9 cellular contexts compared by ENCODE assay signal in the genomic region with DNA sequence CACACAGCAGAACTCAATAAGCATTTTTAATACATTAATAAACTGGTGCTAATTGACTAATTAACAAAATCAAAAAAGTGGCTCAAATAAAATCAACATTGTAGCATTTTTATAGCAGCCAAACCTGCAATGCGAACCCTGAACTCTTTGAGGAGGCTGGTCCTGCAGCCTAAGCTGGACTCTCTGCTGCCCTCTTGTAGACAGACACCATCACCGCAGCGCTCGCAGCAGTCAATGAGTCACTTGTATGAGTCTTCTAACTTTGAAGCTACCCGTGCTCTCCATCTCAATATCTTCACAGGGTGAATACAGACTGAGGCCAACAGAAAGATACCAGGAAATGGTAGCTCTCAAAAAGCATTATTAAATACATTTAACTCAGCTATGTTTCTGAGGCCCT. TPM values are rescaled to one million over a fixed set of nuclear protein-coding genes. Genes with fewer than 3 reads are reported as not detected.
A peak's percentile ranks its signal among the peaks of the same experiment; 100 is the strongest.
DNase-seq lines count a peak whose midpoint lies in the region; ATAC-seq, FAIRE-seq and TF ChIP-seq lines count a peak whose summit lies in the region.
"Had no signal": no experiment of that assay in that cellular context is flagged by ENCODE, and none has a peak within 500 bp of the region (broad histone marks: within the 10 kb centered on the region; RNA-seq: fewer than 3 reads in every experiment).

No MANE protein-coding gene starts in this region.

- no peaks in the 10 kb centered on the region for H3K79me2 ChIP-seq in H1 (ENCODE audit: control insufficient read depth in 1 of 2, insufficient read depth in 2 of 2, low read length in 2 of 2)

- H3K4me1 ChIP-seq in H1 (replicated peaks in 1 of 4; ENCODE audit: control insufficient read depth in 3 of 4, insufficient read depth in 4 of 4, low read length in 3 of 4), result no peaks in the 10 kb centered on the region

- no peaks in the 10 kb centered on the region for H3K36me3 ChIP-seq in H1 (ENCODE audit: control insufficient read depth in 2 of 4, insufficient read depth in 4 of 4, low read length in 3 of 4)

- 41% methylated on average over 5 of the region's 5 CpGs; no CpG with 5 or more reads in 1 of the 2 experiments for WGBS in H1 (ENCODE audit: extremely low coverage in 1 of 2, insufficient coverage in 1 of 2, insufficient read length in 1 of 2, insufficient replicate concordance in 2 of 2, low coverage in 1 of 2, low lambda C conversion rate in 2 of 2, missing lambda C conversion rate in 1 of 2), 2 experiments
- 49% methylated on average over 5 of the region's 5 CpGs for WGBS in lower leg skin, 2 donors

- H3K27me3 ChIP-seq in H1 (replicated peaks in 1 of 4; ENCODE audit: control insufficient read depth in 3 of 4, extremely low read depth in 1 of 4, insufficient read depth in 3 of 4, low read length in 3 of 4), result no peaks in the 10 kb centered on the region

- H4K8ac ChIP-seq in H1 (ENCODE audit: extremely low read depth, insufficient read depth, low read length), result no peak overlapping the region

- no peaks in the 10 kb centered on the region for H4K20me1 ChIP-seq in H1 (replicated peaks in 1 of 2; ENCODE audit: control insufficient read depth in 1 of 2, insufficient read depth in 2 of 2, low read length in 2 of 2)

- no peak overlapping the region for H3K14ac ChIP-seq in H1 (ENCODE audit: insufficient read length)

- no peaks in the 10 kb centered on the region for H3K9me3 ChIP-seq in H1 (ENCODE audit: insufficient read depth in 2 of 2, low read depth in 1 of 2, low read length in 1 of 2)

- H2AK5ac ChIP-seq in H1 (ENCODE audit: low read depth, low read length), result no peak overlapping the region

- no peak overlapping the region for H3K4me3 ChIP-seq in H1 (ENCODE audit: extremely low read depth in 1 of 4, insufficient read depth in 2 of 4, low read depth in 3 of 4, low read length in 4 of 4)
- H3K4me3 ChIP-seq in lower leg skin (ENCODE audit: low read depth, poor library complexity, severe bottlenecking), result no peak overlapping the region

- no peak overlapping the region for H3K56ac ChIP-seq in H1 (replicated peaks; ENCODE audit: insufficient read length, low read depth, low read length)

- no peak overlapping the region for H3K4me2 ChIP-seq in H1 (ENCODE audit: insufficient read depth in 1 of 2, low read depth in 2 of 2, low read length in 2 of 2)

- H4K91ac ChIP-seq in H1 (replicated peaks; ENCODE audit: insufficient read length, low read length), result no peak overlapping the region

- no peaks in the 10 kb centered on the region for H3K79me1 ChIP-seq in H1 (ENCODE audit: low read depth, low read length)

- no peak for ATAC-seq in HG02870 (IDR thresholded peaks at IDR 0.05; ENCODE audit: unreplicated experiment)

- no peak overlapping the region for H2BK5ac ChIP-seq in H1 (ENCODE audit: low read depth, low read length)

- no peak for TF ChIP-seq POLR2A in H1 (IDR thresholded peaks at IDR 0.05; ENCODE audit: control extremely low read depth in 1 of 2, low read depth in 2 of 2, low read length in 2 of 2)
- no peak for TF ChIP-seq POLR2A in lower leg skin (IDR thresholded peaks at IDR 0.05)

- TF ChIP-seq CTCF in H1 (IDR thresholded peaks at IDR 0.05; ENCODE audit: control extremely low read depth in 1 of 3, insufficient read depth in 1 of 3, low read depth in 1 of 3, low read length in 3 of 3) (peak; percentile 73 to 79 (median 77)), lower leg skin (IDR thresholded peaks at IDR 0.05) (no peak)

- no peak overlapping the region for H2BK20ac ChIP-seq in H1 (ENCODE audit: low read length)

- H2BK12ac ChIP-seq in H1 (ENCODE audit: low read depth, low read length), result no peak overlapping the region

- no peak overlapping the region for H3K18ac ChIP-seq in H1 (ENCODE audit: extremely low read depth, low read length)

- in situ Hi-C loops in SK-MEL-5 (cut with HindIII; ENCODE audit: low pct_unique_long_range_greater_than_20kb, low sequenced_read_pairs), result no loop called here

- no peak overlapping the region for H4K5ac ChIP-seq in H1 (ENCODE audit: insufficient read length, low read depth, low read length)

- no peak for TF ChIP-seq EP300 in H1 (IDR thresholded peaks at IDR 0.05; ENCODE audit: borderline replicate concordance in 1 of 2, low read depth in 2 of 2, low read length in 2 of 2)

- POLR2A ChIA-PET in H1 (lab: Charles Lee; ENCODE audit: partially characterized antibody), result no interaction called here

- peak; percentile 83 for FAIRE-seq in H1 (lab: Jason Lieb, UNC)
- FAIRE-seq: TTC549 had no signal

- no peak overlapping the region for H2BK15ac ChIP-seq in H1 (ENCODE audit: low read length)

- H3K23me2 ChIP-seq in H1 (ENCODE audit: low read depth, low read length), result no peaks in the 10 kb centered on the region

- H3K27ac ChIP-seq in H1 (ENCODE audit: low read depth, low read length), result no peak overlapping the region

- no peak overlapping the region for H3K23ac ChIP-seq in H1 (ENCODE audit: insufficient read length)

- DNase-seq in activated naive CD4-positive, alpha-beta T cell treated with Interleukin-2 at 50 U/mL for 16 hours, result peak; percentile 39
- no peak for DNase-seq in activated naive CD4-positive, alpha-beta T cell (lab: John Stamatoyannopoulos, UW)
- DNase-seq in SK-MEL-5 (ENCODE audit: low read depth, low spot score) (peak; percentile 60), H1 (ENCODE audit: low read depth in 1 of 2, low spot score in 2 of 2) (peak; percentile 29 to 63), DMS79 treated with DMSO at 0.1 percent for 48 hours (lab: John Stamatoyannopoulos, UW) (no peak), lower leg skin (ENCODE audit: low spot score in 2 of 2) (no peak)
- peak; percentile 10 to 29 for DNase-seq in stimulated activated CD4-positive, alpha-beta T cell treated with anti-CD3 and anti-CD28 coated beads, Interleukin-4, amount 100 ng/mL, for 48 hours (ENCODE audit: low read depth in 2 of 2)

- no peak overlapping the region for H3K4ac ChIP-seq in H1 (replicated peaks; ENCODE audit: insufficient read length, low read depth, low read length)

- no peak overlapping the region for H2AFZ ChIP-seq in H1 (ENCODE audit: low read length)

- CTCF ChIA-PET in H1 (lab: Charles Lee; ENCODE audit: partially characterized antibody), result interaction anchor here (0.6 to 4.5 kb wide), 33 partner anchors 8 to 559 kb away, joined by 3 to 26 read pairs (median 4); partner anchors contain the start of gene KRTAP7-1

- H2BK120ac ChIP-seq in H1 (replicated peaks; ENCODE audit: low read depth, low read length), result no peak overlapping the region

- no peak overlapping the region for H3K9ac ChIP-seq in H1 (replicated peaks in 1 of 4; ENCODE audit: extremely low read depth in 1 of 4, low read depth in 3 of 4, low read length in 3 of 4)

- peak; percentile 66 to 72 for TF ChIP-seq RAD21 in H1 (IDR thresholded peaks at IDR 0.05 in 1 of 2, conservative IDR thresholded peaks at IDR 0.05 in 1 of 2; ENCODE audit: low read depth in 2 of 2, low read length in 2 of 2)

- intact Hi-C loops in lower leg skin (cut with DNase I; ENCODE audit: low total_unique reads), result no loop called here

TF ChIP-seq in H1, 55 proteins besides CTCF, POLR2A, EP300 and RAD21 (continues in another document):
- no peak for TF ChIP-seq EZH2 (IDR thresholded peaks at IDR 0.05; ENCODE audit: low read depth, low read length, severe bottlenecking)
- 0 out of 2 replicates have a peak, but pooled peaks have one; percentile 10 for TF ChIP-seq YY1 (IDR thresholded peaks at IDR 0.05; ENCODE audit: low read depth, low read length)

RNA-seq across cellular contexts. Expression of gene KRTAP7-1, which starts 9.7 kb away (rescaled TPM):
- not detected in 2 replicates for total RNA-seq in SK-MEL-5 (2014; rRNA removed; shearing (Covaris generic))
- not detected in 2 replicates for polyA plus RNA-seq in SK-MEL-5 (2015; cell fraction: cytosol; rRNA removed)
- not detected in 2 replicates for polyA plus RNA-seq in SK-MEL-5 (2015; cell fraction: nucleus; rRNA removed)
- not detected in 2 replicates for total RNA-seq in H1 (2021; fragmentation: NEBNext Ultra II Directional; extraction: Animal tissue kit (Norgen Biotek cat#: 25700))
- not detected in 2 replicates for polyA plus RNA-seq in H1 (2011; rRNA removed)
- not detected for polyA plus RNA-seq in H1 (2011; cell fraction: cytosol; rRNA removed)
- polyA plus RNA-seq in H1 (2011; cell fraction: nucleus; rRNA removed), result not detected
- not detected in 4 replicates for polyA plus RNA-seq in H1 (2012, experiment 1 of 2)
- polyA plus RNA-seq in H1 (2012, experiment 2 of 2), result not detected
- not detected for polyA plus RNA-seq in H1 (2013, experiment 1 of 2)
- polyA plus RNA-seq in H1 (2013, experiment 2 of 2), result not detected
- polyA minus RNA-seq in H1 (2011; rRNA and poly(A)+ RNA removed), result not detected in 2 replicates
- polyA minus RNA-seq in H1 (2011; cell fraction: cytosol; rRNA and poly(A)+ RNA removed), result not detected
- not detected for polyA minus RNA-seq in H1 (2011; cell fraction: nucleus; rRNA and poly(A)+ RNA removed)
- 10 to 100 TPM in 1 of 4 donors, 1 to 10 TPM in 2, not detected in 1; 1.3 to 22.2 (median 4.4) TPM for total RNA-seq in lower leg skin

RNA-seq across cellular contexts. Expression of gene KRTAP8-1, which starts 26.2 kb away (rescaled TPM):
- not detected in 2 replicates for total RNA-seq in SK-MEL-5 (2014; rRNA removed; shearing (Covaris generic))
- polyA plus RNA-seq in SK-MEL-5 (2015; cell fraction: cytosol; rRNA removed), result not detected in 2 replicates
- not detected in 2 replicates for polyA plus RNA-seq in SK-MEL-5 (2015; cell fraction: nucleus; rRNA removed)
- total RNA-seq in H1 (2021; fragmentation: NEBNext Ultra II Directional; extraction: Animal tissue kit (Norgen Biotek cat#: 25700)), result not detected in 2 replicates
- not detected in 2 replicates for polyA plus RNA-seq in H1 (2011; rRNA removed)
- polyA plus RNA-seq in H1 (2011; cell fraction: cytosol; rRNA removed), result not detected
- polyA plus RNA-seq in H1 (2011; cell fraction: nucleus; rRNA removed), result not detected
- polyA plus RNA-seq in H1 (2012, experiment 1 of 2), result not detected in 4 replicates
- polyA plus RNA-seq in H1 (2012, experiment 2 of 2), result not detected
- polyA plus RNA-seq in H1 (2013, experiment 1 of 2), result not detected
- not detected for polyA plus RNA-seq in H1 (2013, experiment 2 of 2)
- polyA minus RNA-seq in H1 (2011; rRNA and poly(A)+ RNA removed), result not detected in 2 replicates
- not detected for polyA minus RNA-seq in H1 (2011; cell fraction: cytosol; rRNA and poly(A)+ RNA removed)
- not detected for polyA minus RNA-seq in H1 (2011; cell fraction: nucleus; rRNA and poly(A)+ RNA removed)
- 10 to 100 TPM in 1 of 4 donors, not detected in 3; 40.1 TPM for total RNA-seq in lower leg skin

RNA-seq across cellular contexts. Expression of gene KRTAP11-1, which starts 42.1 kb away (rescaled TPM):
- not detected in 2 replicates for total RNA-seq in SK-MEL-5 (2014; rRNA removed; shearing (Covaris generic))
- 0.11 TPM in 1 of 2 replicates, not detected in the other for polyA plus RNA-seq in SK-MEL-5 (2015; cell fraction: cytosol; rRNA removed)
- polyA plus RNA-seq in SK-MEL-5 (2015; cell fraction: nucleus; rRNA removed), result not detected in 2 replicates
- total RNA-seq in H1 (2021; fragmentation: NEBNext Ultra II Directional; extraction: Animal tissue kit (Norgen Biotek cat#: 25700)), result not detected in 2 replicates
- polyA plus RNA-seq in H1 (2011; rRNA removed), result not detected in 2 replicates
- not detected for polyA plus RNA-seq in H1 (2011; cell fraction: cytosol; rRNA removed)
- polyA plus RNA-seq in H1 (2011; cell fraction: nucleus; rRNA removed), result not detected
- polyA plus RNA-seq in H1 (2012, experiment 1 of 2), result not detected in 4 replicates
- polyA plus RNA-seq in H1 (2012, experiment 2 of 2), result not detected
- polyA plus RNA-seq in H1 (2013, experiment 1 of 2), result not detected
- polyA plus RNA-seq in H1 (2013, experiment 2 of 2), result not detected
- 0.57 TPM in 1 of 2 replicates, not detected in the other for polyA minus RNA-seq in H1 (2011; rRNA and poly(A)+ RNA removed)
- not detected for polyA minus RNA-seq in H1 (2011; cell fraction: cytosol; rRNA and poly(A)+ RNA removed)
- 1.3 TPM for polyA minus RNA-seq in H1 (2011; cell fraction: nucleus; rRNA and poly(A)+ RNA removed)
- total RNA-seq in lower leg skin, result 10 to 100 TPM in 1 of 4 donors, 1 to 10 TPM in 2, not detected in 1; 2.5 to 71.2 (median 3.2) TPM

Comparison
In these comparisons a context has a peak if more than half of its experiments do, and no peak if none do; other contexts are left out.
1. DNase-seq: peak in activated naive CD4-positive, alpha-beta T cell treated with Interleukin-2 at 50 U/mL for 16 hours (single experiment), SK-MEL-5 (single experiment), H1 (2 of 2) and stimulated activated CD4-positive, alpha-beta T cell treated with anti-CD3 and anti-CD28 coated beads, Interleukin-4, amount 100 ng/mL, for 48 hours (2 of 2); none in activated naive CD4-positive, alpha-beta T cell (0 of 4), DMS79 treated with DMSO at 0.1 percent for 48 hours (single experiment) and lower leg skin (0 of 2).
2. CTCF ChIP-seq: peak in H1 (3 of 3); none in lower leg skin (0 of 3).